In the genomic region with DNA sequence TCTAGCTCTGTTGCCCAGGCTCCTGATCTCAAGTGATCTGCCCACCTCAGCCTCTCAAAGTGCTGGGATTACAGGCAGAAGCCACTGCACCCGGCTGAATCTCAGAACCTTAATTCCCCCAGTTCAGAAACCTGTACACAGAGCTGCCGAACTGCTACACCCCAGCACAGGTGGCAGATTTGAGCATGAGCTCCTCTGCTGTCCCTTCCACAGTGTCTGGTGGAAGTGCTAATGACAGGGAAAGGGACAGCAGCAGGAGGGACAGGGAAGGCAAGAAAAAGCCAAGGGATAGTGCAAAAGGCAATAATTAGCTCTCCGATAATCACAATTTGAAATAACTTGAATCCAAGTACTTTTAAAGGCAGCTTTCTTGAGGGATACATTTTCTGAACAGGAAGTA, we compare ENCODE assay signal across 25 cellular contexts.
DNase-seq lines count a peak whose midpoint lies in the region; ATAC-seq, FAIRE-seq and TF ChIP-seq lines count a peak whose summit lies in the region.
"Had no signal": no experiment of that assay in that cellular context is flagged by ENCODE, and none has a peak within 500 bp of the region (broad histone marks: within the 10 kb centered on the region; RNA-seq: fewer than 3 reads in every experiment).

No MANE protein-coding gene starts in this region.

- H4K91ac ChIP-seq in H1 (replicated peaks; ENCODE audit: insufficient read length, low read length), result peak overlapping the region; percentile 48
- H4K91ac ChIP-seq in trophoblast cell (ENCODE audit: low read depth, low read length), result peak overlapping the region; percentile 7

- H3K4me1 ChIP-seq in H1 (replicated peaks in 1 of 4; ENCODE audit: control insufficient read depth in 3 of 4, insufficient read depth in 4 of 4, low read length in 3 of 4) (no peaks in the 10 kb centered on the region), neural progenitor cell (peaks cover 4% of the 10 kb centered on the region), trophoblast cell (ENCODE audit: control insufficient read depth in 1 of 2, insufficient read depth in 2 of 2, low read length in 2 of 2) (peaks cover 2 to 5% of the 10 kb centered on the region in 2 experiments)
- H3K4me1 ChIP-seq: BLaER1 treated with 17β-estradiol and CSF1 and Interleukin-3, amounts not matched to agents 10 nM and 100 nM had no signal

- 89% methylated on average over 3 of the region's 3 CpGs; no CpG with 5 or more reads in 1 of the 2 experiments for WGBS in H1 (ENCODE audit: extremely low coverage in 1 of 2, insufficient coverage in 1 of 2, insufficient read length in 1 of 2, insufficient replicate concordance in 2 of 2, low coverage in 1 of 2, low lambda C conversion rate in 2 of 2, missing lambda C conversion rate in 1 of 2), 2 experiments
- WGBS in trophoblast cell (ENCODE audit: extremely low coverage, insufficient coverage, insufficient read length), result no CpG with 5 or more reads among the region's 3 CpGs

- H3K79me2 ChIP-seq in H1 (ENCODE audit: control insufficient read depth in 1 of 2, insufficient read depth in 2 of 2, low read length in 2 of 2) (no peaks in the 10 kb centered on the region), neural progenitor cell (ENCODE audit: low read depth) (no peaks in the 10 kb centered on the region), trophoblast cell (ENCODE audit: control insufficient read depth, insufficient read depth, low read length, poor library complexity) (no peaks in the 10 kb centered on the region)

- no peak for TF ChIP-seq EP300 in H1 (IDR thresholded peaks at IDR 0.05; ENCODE audit: borderline replicate concordance in 1 of 2, low read depth in 2 of 2, low read length in 2 of 2)

- peak; percentile 18 for DNase-seq in NCI-H82 (lab: John Stamatoyannopoulos, UW)
- DNase-seq in NCI-H82 treated with DMSO at 0.1 percent for 48 hours (lab: John Stamatoyannopoulos, UW; ENCODE audit: unreplicated experiment), result no peak
- no peak for DNase-seq in H1 (ENCODE audit: low read depth in 1 of 2, low spot score in 2 of 2)
- DNase-seq in neural progenitor cell (ENCODE audit: low spot score), result no peak
- no peak for DNase-seq in trophoblast cell
- no peak for DNase-seq in NAMALWA (ENCODE audit: low spot score)
- DNase-seq in NOMO-1 (lab: John Stamatoyannopoulos, UW; ENCODE audit: unreplicated experiment in 2 of 2), result no peak
- DNase-seq: CD4-positive, alpha-beta T cell; CD8-positive, alpha-beta memory T cell; DMS 273 treated with DMSO at 0.1 percent for 48 hours; DMS79; EL; GF-D8; GM23248; H9 had no signal

- H4K5ac ChIP-seq in H1 (ENCODE audit: insufficient read length, low read depth, low read length), result no peak overlapping the region

- H4K8ac ChIP-seq in H1 (ENCODE audit: extremely low read depth, insufficient read depth, low read length), result 0 out of 2 replicates have a peak overlapping the region, but pooled peaks have one; percentile 52
- no peak overlapping the region for H4K8ac ChIP-seq in trophoblast cell (ENCODE audit: low read depth, low read length)

- H3K4me1 Mint-ChIP-seq in neural progenitor cell, result peaks cover 49% of the 10 kb centered on the region
- H3K4me1 Mint-ChIP-seq: B cell; CD8-positive, alpha-beta memory T cell had no signal

- TF ChIP-seq POLR2A in H1 (IDR thresholded peaks at IDR 0.05; ENCODE audit: control extremely low read depth in 1 of 2, low read depth in 2 of 2, low read length in 2 of 2), result no peak

- H2AFZ ChIP-seq in H1 (ENCODE audit: low read length) (peak overlapping the region; percentile 73; the same call in 1 of the 2 replicates), neural progenitor cell (replicated peaks) (peak overlapping the region; percentile 43), trophoblast cell (ENCODE audit: insufficient read depth, low read length, poor library complexity) (no peak overlapping the region)
- H2AFZ ChIP-seq: GM23248 had no signal

- no peaks in the 10 kb centered on the region for H3K27me3 ChIP-seq in H1 (replicated peaks in 1 of 4; ENCODE audit: control insufficient read depth in 3 of 4, extremely low read depth in 1 of 4, insufficient read depth in 3 of 4, low read length in 3 of 4)
- no peaks in the 10 kb centered on the region for H3K27me3 ChIP-seq in neural progenitor cell
- H3K27me3 ChIP-seq in trophoblast cell (ENCODE audit: insufficient read depth, low read length), result no peaks in the 10 kb centered on the region
- H3K27me3 ChIP-seq: BLaER1 treated with 17β-estradiol and CSF1 and Interleukin-3, amounts not matched to agents 10 nM and 100 nM had no signal

- no peak overlapping the region for H2BK15ac ChIP-seq in H1 (ENCODE audit: low read length)

- peaks cover 9% of the 10 kb centered on the region for H3K9me3 Mint-ChIP-seq in neural progenitor cell
- H3K9me3 Mint-ChIP-seq: CD4-positive, alpha-beta T cell; CD8-positive, alpha-beta memory T cell; H9 had no signal

- H3K9me3 ChIP-seq in H1 (ENCODE audit: insufficient read depth in 2 of 2, low read depth in 1 of 2, low read length in 1 of 2), result no peaks in the 10 kb centered on the region
- H3K9me3 ChIP-seq in neural progenitor cell (ENCODE audit: low read depth), result no peaks in the 10 kb centered on the region
- H3K9me3 ChIP-seq in trophoblast cell (ENCODE audit: insufficient read depth, low read depth, low read length), result no peaks in the 10 kb centered on the region
- H3K9me3 ChIP-seq: BLaER1 treated with 17β-estradiol and CSF1 and Interleukin-3, amounts not matched to agents 10 nM and 100 nM had no signal

- ATAC-seq in GM21360 (IDR thresholded peaks at IDR 0.05; ENCODE audit: unreplicated experiment), result no peak
- ATAC-seq: HCT116 had no signal

- H3K27ac ChIP-seq in H1 (ENCODE audit: low read depth, low read length), result no peak overlapping the region
- H3K27ac ChIP-seq in neural progenitor cell, result no peak overlapping the region
- no peak overlapping the region for H3K27ac ChIP-seq in trophoblast cell (ENCODE audit: low read depth, low read length)
- H3K27ac ChIP-seq: 22Rv1; BLaER1 treated with 17β-estradiol and CSF1 and Interleukin-3, amounts not matched to agents 10 nM and 100 nM; GM23248 had no signal

- no peak for TF ChIP-seq RAD21 in H1 (IDR thresholded peaks at IDR 0.05 in 1 of 2, conservative IDR thresholded peaks at IDR 0.05 in 1 of 2; ENCODE audit: low read depth in 2 of 2, low read length in 2 of 2)

- H3K4me2 ChIP-seq in H1 (ENCODE audit: insufficient read depth in 1 of 2, low read depth in 2 of 2, low read length in 2 of 2) (no peak overlapping the region), neural progenitor cell (no peak overlapping the region), trophoblast cell (ENCODE audit: low read length) (no peak overlapping the region)
- H3K4me2 ChIP-seq: BLaER1 treated with 17β-estradiol and CSF1 and Interleukin-3, amounts not matched to agents 10 nM and 100 nM had no signal

- H2AK5ac ChIP-seq in H1 (ENCODE audit: low read depth, low read length) (no peak overlapping the region), trophoblast cell (ENCODE audit: low read length) (no peak overlapping the region)

- no peak overlapping the region for H4K12ac ChIP-seq in trophoblast cell (ENCODE audit: low read depth, low read length)

- no peaks in the 10 kb centered on the region for H3K79me1 ChIP-seq in H1 (ENCODE audit: low read depth, low read length)
- no peaks in the 10 kb centered on the region for H3K79me1 ChIP-seq in trophoblast cell (ENCODE audit: low read length)

- no peak overlapping the region for H3K23ac ChIP-seq in H1 (ENCODE audit: insufficient read length)
- H3K23ac ChIP-seq in trophoblast cell (ENCODE audit: low read length), result no peak overlapping the region

- H4K20me1 ChIP-seq in H1 (replicated peaks in 1 of 2; ENCODE audit: control insufficient read depth in 1 of 2, insufficient read depth in 2 of 2, low read length in 2 of 2) (no peaks in the 10 kb centered on the region), neural progenitor cell (ENCODE audit: low read depth) (no peaks in the 10 kb centered on the region)
- H4K20me1 ChIP-seq: BLaER1 treated with 17β-estradiol and CSF1 and Interleukin-3, amounts not matched to agents 10 nM and 100 nM had no signal

- peaks cover 8% of the 10 kb centered on the region for H3K27me3 Mint-ChIP-seq in neural progenitor cell (ENCODE audit: insufficient read depth, low read depth)
- H3K27me3 Mint-ChIP-seq: CD4-positive, alpha-beta T cell had no signal

- H2BK120ac ChIP-seq in H1 (replicated peaks; ENCODE audit: low read depth, low read length), result no peak overlapping the region
- peak overlapping the region; percentile 36 for H2BK120ac ChIP-seq in trophoblast cell (ENCODE audit: insufficient read depth, low read length, poor library complexity)

- no peaks in the 10 kb centered on the region for H3F3A ChIP-seq in neural progenitor cell (ENCODE audit: low read depth)

- no peaks in the 10 kb centered on the region for H3K36me3 Mint-ChIP-seq in neural progenitor cell
- H3K36me3 Mint-ChIP-seq: CD14-positive monocyte; CD8-positive, alpha-beta memory T cell had no signal

- no peaks in the 10 kb centered on the region for H3K23me2 ChIP-seq in H1 (ENCODE audit: low read depth, low read length)

- TF ChIP-seq CTCF in H1 (IDR thresholded peaks at IDR 0.05; ENCODE audit: control extremely low read depth in 1 of 3, insufficient read depth in 1 of 3, low read depth in 1 of 3, low read length in 3 of 3) (no peak), neural progenitor cell (IDR thresholded peaks at IDR 0.05) (no peak)

- POLR2A ChIA-PET in H1 (lab: Charles Lee; ENCODE audit: partially characterized antibody), result no interaction called here

- H3K9ac ChIP-seq in H1 (replicated peaks in 1 of 4; ENCODE audit: extremely low read depth in 1 of 4, low read depth in 3 of 4, low read length in 3 of 4) (no peak overlapping the region), neural progenitor cell (no peak overlapping the region), trophoblast cell (ENCODE audit: low read length) (no peak overlapping the region)
- H3K9ac ChIP-seq: BLaER1 treated with 17β-estradiol and CSF1 and Interleukin-3, amounts not matched to agents 10 nM and 100 nM; GM23248 had no signal

- H3K4me3 Mint-ChIP-seq in neural progenitor cell, result no peak overlapping the region
- H3K4me3 Mint-ChIP-seq: B cell; CD14-positive monocyte; CD4-positive, alpha-beta T cell; CD8-positive, alpha-beta memory T cell; H9 had no signal

- peak overlapping the region; percentile 84 for H3K27ac Mint-ChIP-seq in neural progenitor cell
- H3K27ac Mint-ChIP-seq: B cell; CD14-positive monocyte; CD4-positive, alpha-beta T cell; CD8-positive, alpha-beta memory T cell had no signal

- no peak overlapping the region for H2BK20ac ChIP-seq in H1 (ENCODE audit: low read length)

- no peak overlapping the region for H3K4ac ChIP-seq in H1 (replicated peaks; ENCODE audit: insufficient read length, low read depth, low read length)
- no peak overlapping the region for H3K4ac ChIP-seq in trophoblast cell (ENCODE audit: low read depth, low read length)

- FAIRE-seq in H1 (lab: Jason Lieb, UNC), result no peak
- FAIRE-seq: A204.1, D721Med, GM12891, GM18507 had no signal

- no peak overlapping the region for H3K4me3 ChIP-seq in H1 (ENCODE audit: extremely low read depth in 1 of 4, insufficient read depth in 2 of 4, low read depth in 3 of 4, low read length in 4 of 4)
- no peak overlapping the region for H3K4me3 ChIP-seq in neural progenitor cell
- no peak overlapping the region for H3K4me3 ChIP-seq in trophoblast cell (ENCODE audit: low read depth, low read length)
- H3K4me3 ChIP-seq: BLaER1 treated with 17β-estradiol and CSF1 and Interleukin-3, amounts not matched to agents 10 nM and 100 nM; GM23248 had no signal

- H3K56ac ChIP-seq in H1 (replicated peaks; ENCODE audit: insufficient read length, low read depth, low read length), result no peak overlapping the region

- H3K14ac ChIP-seq in H1 (ENCODE audit: insufficient read length) (no peak overlapping the region), trophoblast cell (ENCODE audit: low read length) (no peak overlapping the region)

- H3K18ac ChIP-seq in H1 (ENCODE audit: extremely low read depth, low read length), result no peak overlapping the region
- H3K18ac ChIP-seq in trophoblast cell (ENCODE audit: low read length), result no peak overlapping the region

- no peak overlapping the region for H2BK5ac ChIP-seq in H1 (ENCODE audit: low read depth, low read length)
- H2BK5ac ChIP-seq in trophoblast cell (ENCODE audit: low read depth, low read length, poor library complexity), result no peak overlapping the region

- H2BK12ac ChIP-seq in H1 (ENCODE audit: low read depth, low read length) (no peak overlapping the region), trophoblast cell (ENCODE audit: low read length) (peak overlapping the region; percentile 42)

- CTCF ChIA-PET in H1 (lab: Charles Lee; ENCODE audit: partially characterized antibody), result interaction anchor here (0.5 to 1.8 kb wide), 2 partner anchors 195 to 1585 kb away, joined by 3 to 5 read pairs; no protein-coding TSS in a partner anchor

- H3K36me3 ChIP-seq in H1 (ENCODE audit: control insufficient read depth in 2 of 4, insufficient read depth in 4 of 4, low read length in 3 of 4) (no peaks in the 10 kb centered on the region), neural progenitor cell (no peaks in the 10 kb centered on the region), trophoblast cell (ENCODE audit: control insufficient read depth in 1 of 2, insufficient read depth in 2 of 2, low read length in 2 of 2) (no peaks in the 10 kb centered on the region)
- H3K36me3 ChIP-seq: BLaER1 treated with 17β-estradiol and CSF1 and Interleukin-3, amounts not matched to agents 10 nM and 100 nM had no signal
